26 cellular contexts compared by ENCODE assay signal in the genomic region with DNA sequence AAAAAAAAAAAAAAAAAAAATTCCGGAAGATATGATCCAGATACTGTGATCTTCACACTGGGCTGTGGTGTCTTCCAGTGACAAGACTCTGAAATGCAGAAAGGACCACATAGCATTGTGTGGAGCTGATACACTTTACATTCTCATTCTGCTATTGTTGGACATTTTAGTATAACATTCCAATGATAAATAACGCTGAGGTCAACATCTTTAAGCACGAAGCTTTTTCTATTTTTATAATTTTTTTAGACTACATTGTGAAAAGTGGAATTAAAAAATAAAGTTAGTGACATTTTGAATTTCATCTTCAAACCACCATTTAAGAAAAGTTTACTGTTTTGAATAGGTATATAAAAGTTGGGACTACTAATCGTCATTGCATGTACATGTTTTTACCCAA.
"Had no signal": no experiment of that assay in that cellular context is flagged by ENCODE, and none has a peak within 500 bp of the region (broad histone marks: within the 10 kb centered on the region; RNA-seq: fewer than 3 reads in every experiment).

No MANE protein-coding gene starts in this region.

- H3K36me3 ChIP-seq: esophagus squamous epithelium, gastrocnemius medialis, heart right ventricle, left lung, lower lobe of right lung had no signal

- H3K27me3 ChIP-seq: gastrocnemius medialis had no signal

- H3K9me3 ChIP-seq: esophagus squamous epithelium, gastrocnemius medialis, heart right ventricle, left lung, lower lobe of right lung, mucosa of descending colon had no signal

- H3K27ac ChIP-seq: coronary artery, dorsolateral prefrontal cortex, epithelial cell of prostate, esophagus squamous epithelium, gastrocnemius medialis, heart right ventricle, left lung, lower lobe of right lung had no signal

- ATAC-seq: effector memory CD8-positive, alpha-beta T cell; esophagus mucosa; gastrocnemius medialis; heart right ventricle; left lung; left ventricle myocardium superior; lower lobe of right lung; mucosa of descending colon had no signal

- H3K4me1 ChIP-seq: left lung, lower lobe of right lung had no signal

- DNase-seq: dermis blood vessel endothelial cell; dorsolateral prefrontal cortex; effector CD4-positive, alpha-beta T cell; effector memory CD8-positive, alpha-beta T cell; endodermal cell; erythroblast; esophagus squamous epithelium; foreskin fibroblast; foreskin melanocyte; gastrocnemius medialis; glutamatergic neuron; head of caudate nucleus; heart right ventricle; hippocampal formation; left ventricle myocardium superior; lower lobe of right lung; mesenchymal stem cell; mucosa of descending colon; naive B cell had no signal

- FAIRE-seq: colon, islet of Langerhans, keratinocyte had no signal

- H3K4me3 ChIP-seq: coronary artery, dorsolateral prefrontal cortex, esophagus squamous epithelium, gastrocnemius medialis, heart right ventricle, left lung, lower lobe of right lung, mucosa of descending colon had no signal
